29 cellular contexts compared by ENCODE assay signal in genomic region chr15:65712415-65712814, GRCh38.
"Had no signal": no experiment of that assay in that cellular context is flagged by ENCODE, and none has a peak within 500 bp of the region (broad histone marks: within the 10 kb centered on the region; RNA-seq: fewer than 3 reads in every experiment).

No MANE protein-coding gene starts in this region.

- H3K4me3 Mint-ChIP-seq: immature natural killer cell; naive thymus-derived CD8-positive, alpha-beta T cell; nephron; neural crest cell; stimulated activated naive CD8-positive, alpha-beta T cell treated with anti-CD3 and anti-CD28 coated beads, Interleukin-15, Interleukin-2, amounts not matched to agents 100 ng/mL and 50 ng/mL, for 24 hours; type B pancreatic cell had no signal

- H3K27ac ChIP-seq: left lung, lower lobe of right lung, pancreas, prostate gland, skin epidermis, suprapubic skin, thoracic aorta, tibial nerve, uterus had no signal

- ATAC-seq: left colon; left lung; lower lobe of right lung; naive thymus-derived CD8-positive, alpha-beta T cell; pancreas; right cardiac atrium; sciatic nerve had no signal

- H3K9me3 Mint-ChIP-seq: immature natural killer cell; naive thymus-derived CD8-positive, alpha-beta T cell; stimulated activated naive CD8-positive, alpha-beta T cell treated with anti-CD3 and anti-CD28 coated beads, Interleukin-15, Interleukin-2, amounts not matched to agents 100 ng/mL and 50 ng/mL, for 24 hours had no signal

- H3K4me3 ChIP-seq: left lung, lower lobe of right lung, pancreas, prostate gland, skin epidermis, suprapubic skin, thoracic aorta, tibial nerve, uterus had no signal

- H3K27me3 ChIP-seq: left lung, pancreas, suprapubic skin, tibial nerve, uterus had no signal

- H3K36me3 ChIP-seq: prostate gland, uterus had no signal

- H3K4me1 Mint-ChIP-seq: nephron, neural crest cell had no signal

- DNase-seq: immature natural killer cell; kidney; left colon; left lung; lower lobe of right lung; mammary epithelial cell; mesenchymal stem cell; naive thymus-derived CD8-positive, alpha-beta T cell; nucleus accumbens; pancreas; posterior cingulate gyrus; retina; right cardiac atrium; stimulated activated CD4-positive, alpha-beta T cell treated with anti-CD3 and anti-CD28 coated beads, Interleukin-12 subunit alpha, Interleukin-12 subunit beta, amount 100 ng/mL, for 4 hours; stimulated activated CD4-positive, alpha-beta T cell treated with anti-CD3 and anti-CD28 coated beads, Interleukin-15, amount 100 ng/mL, for 24 hours; stimulated activated CD4-positive, alpha-beta T cell treated with anti-CD3 and anti-CD28 coated beads, Interleukin-2, amount 100 ng/mL, for 24 hours; stimulated activated CD4-positive, alpha-beta T cell treated with anti-CD3 and anti-CD28 coated beads, Interleukin-4, amount 100 ng/mL, for 1 hour; stimulated activated naive CD4-positive, alpha-beta T cell; uterus had no signal

- H3K27ac Mint-ChIP-seq: nephron; stimulated activated naive CD8-positive, alpha-beta T cell treated with anti-CD3 and anti-CD28 coated beads, Interleukin-15, Interleukin-2, amounts not matched to agents 100 ng/mL and 50 ng/mL, for 24 hours; type B pancreatic cell had no signal

- H3K9me3 ChIP-seq: left lung, lower lobe of right lung, pancreas, prostate gland, suprapubic skin, thoracic aorta, tibial nerve, uterus had no signal

- H3K27me3 Mint-ChIP-seq: naive thymus-derived CD8-positive, alpha-beta T cell; stimulated activated naive CD8-positive, alpha-beta T cell treated with anti-CD3 and anti-CD28 coated beads, Interleukin-15, Interleukin-2, amounts not matched to agents 100 ng/mL and 50 ng/mL, for 24 hours; type B pancreatic cell had no signal
